In genomic region chr14:44316647-44317432, GRCh38 we compare ENCODE assay signal across 9 cellular contexts.
DNase-seq lines count a peak whose midpoint lies in the region; ATAC-seq and TF ChIP-seq lines count a peak whose summit lies in the region.
"Had no signal": no experiment of that assay in that cellular context is flagged by ENCODE, and none has a peak within 500 bp of the region (broad histone marks: within the 10 kb centered on the region; RNA-seq: fewer than 3 reads in every experiment).

No MANE protein-coding gene starts in this region.

- TF ChIP-seq CTCF in ascending aorta (IDR thresholded peaks at IDR 0.05): no peak
- no peak for TF ChIP-seq CTCF in GM13977 (IDR thresholded peaks at IDR 0.05; ENCODE audit: extremely low read depth, insufficient read depth, missing control alignments)

- no peaks in the 10 kb centered on the region for H3K4me1 ChIP-seq in ascending aorta
- H3K4me1 ChIP-seq: right lobe of liver had no signal

- no peaks in the 10 kb centered on the region for H3K4me1 Mint-ChIP-seq in activated T-cell treated with anti-CD3 and anti-CD28 coated beads, Interleukin-2, amount 50 U/mL, for 72 hours (ENCODE audit: low read depth)

- no peak overlapping the region for H3K27ac ChIP-seq in ascending aorta
- H3K27ac ChIP-seq: right lobe of liver had no signal

- no peaks in the 10 kb centered on the region for H3K9me3 ChIP-seq in ascending aorta
- H3K9me3 ChIP-seq: right lobe of liver had no signal

- H3K27me3 Mint-ChIP-seq in activated T-cell treated with anti-CD3 and anti-CD28 coated beads, Interleukin-2, amount 50 U/mL, for 72 hours (ENCODE audit: low read depth): no peaks in the 10 kb centered on the region

- ATAC-seq in activated T-cell treated with anti-CD3 and anti-CD28 coated beads, Interleukin-2, amount 50 U/mL, for 72 hours (replicated peaks in 1 of 2): peak; percentile 96 to 98
- ATAC-seq in HG03520 (IDR thresholded peaks at IDR 0.05; ENCODE audit: unreplicated experiment): peak; percentile 72

- H3K9me3 Mint-ChIP-seq in activated T-cell treated with anti-CD3 and anti-CD28 coated beads, Interleukin-2, amount 50 U/mL, for 72 hours: peaks cover 4 to 5% of the 10 kb centered on the region in 2 donors

- intact Hi-C loops in ascending aorta (cut with DNase I): no loop called here

- peak; percentile 5 to 33 for DNase-seq in activated T-cell treated with anti-CD3 and anti-CD28 coated beads, Interleukin-2, amount 50 U/mL, for 72 hours
- no peak for DNase-seq in activated T-cell treated with anti-CD3 and anti-CD28 coated beads, Interleukin-2, amount 50 U/mL, for 1 hour
- DNase-seq in SK-MEL-5 (ENCODE audit: low read depth, low spot score): peak; percentile 79
- DNase-seq in hepatic stellate cell (ENCODE audit: low spot score): peak; percentile 49
- no peak for DNase-seq in ascending aorta (ENCODE audit: low spot score in 2 of 2)
- DNase-seq in activated CD8-positive, alpha-beta memory T cell treated with anti-CD3 and anti-CD28 coated beads, Interleukin-2, amount 50 U/mL, for 48 hours: no peak
- no peak for DNase-seq in GM13977 (ENCODE audit: low spot score)
- DNase-seq: right lobe of liver had no signal

- H3K27me3 ChIP-seq in ascending aorta: no peaks in the 10 kb centered on the region
- H3K27me3 ChIP-seq: right lobe of liver had no signal

- in situ Hi-C loops in SK-MEL-5 (cut with HindIII; ENCODE audit: low pct_unique_long_range_greater_than_20kb, low sequenced_read_pairs): no loop called here
- in situ Hi-C loops in GM13977 (cut with MboI; ENCODE audit: low pct_unique_long_range_greater_than_20kb, low sequenced_read_pairs, unreplicated experiment): no loop called here

- H3K36me3 ChIP-seq in ascending aorta: no peaks in the 10 kb centered on the region
- H3K36me3 ChIP-seq: right lobe of liver had no signal

- H3K4me3 ChIP-seq in ascending aorta: no peak overlapping the region
- H3K4me3 ChIP-seq: right lobe of liver had no signal

- no peak overlapping the region for H3K27ac Mint-ChIP-seq in activated T-cell treated with anti-CD3 and anti-CD28 coated beads, Interleukin-2, amount 50 U/mL, for 72 hours

- no peak overlapping the region for H3K4me3 Mint-ChIP-seq in activated T-cell treated with anti-CD3 and anti-CD28 coated beads, Interleukin-2, amount 50 U/mL, for 72 hours

- peaks cover 0 to under 1% of the 10 kb centered on the region in 2 donors for H3K36me3 Mint-ChIP-seq in activated T-cell treated with anti-CD3 and anti-CD28 coated beads, Interleukin-2, amount 50 U/mL, for 72 hours (ENCODE audit: insufficient read depth in 2 of 2)

Comparison
In these comparisons a context has a peak if more than half of its experiments do, and no peak if none do; other contexts are left out.
1. DNase-seq: peak in activated T-cell treated with anti-CD3 and anti-CD28 coated beads, Interleukin-2, amount 50 U/mL, for 72 hours (2 of 2), SK-MEL-5 (single experiment) and hepatic stellate cell (single experiment); none in activated T-cell treated with anti-CD3 and anti-CD28 coated beads, Interleukin-2, amount 50 U/mL, for 1 hour (single experiment), ascending aorta (0 of 2), activated CD8-positive, alpha-beta memory T cell treated with anti-CD3 and anti-CD28 coated beads, Interleukin-2, amount 50 U/mL, for 48 hours (single experiment) and GM13977 (single experiment).